Comparison of ENCODE assay signal across 10 cellular contexts in the genomic region with DNA sequence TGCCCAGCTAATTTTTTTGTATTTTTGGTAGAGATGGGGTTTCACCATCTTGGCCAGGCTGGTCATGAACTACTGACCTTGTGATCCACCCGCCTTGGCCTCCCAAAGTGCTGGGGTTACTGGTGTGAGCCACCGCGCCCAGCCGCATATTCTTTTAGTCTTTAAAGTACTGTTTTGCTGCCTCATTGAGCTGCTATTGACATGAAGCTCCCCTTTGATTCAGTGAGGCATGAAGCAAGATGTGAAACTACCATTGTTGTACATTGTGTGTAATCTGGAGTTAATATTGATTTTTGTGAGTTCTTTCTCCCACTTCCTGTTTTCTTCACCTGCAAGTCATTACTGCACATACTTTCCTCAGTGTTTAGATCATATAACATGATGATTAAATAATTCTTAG.
DNase-seq lines count a peak whose midpoint lies in the region; ATAC-seq and TF ChIP-seq lines count a peak whose summit lies in the region.
"Had no signal": no experiment of that assay in that cellular context is flagged by ENCODE, and none has a peak within 500 bp of the region (broad histone marks: within the 10 kb centered on the region; RNA-seq: fewer than 3 reads in every experiment).

No MANE protein-coding gene starts in this region.

- POLR2A ChIA-PET in GM10248 (lab: Yijun Ruan, JAX): no interaction called here

- DNase-seq in GM10248 (ENCODE audit: extremely low spot score): peak; percentile 44
- peak; percentile 9 for DNase-seq in NCI-H345 treated with DMSO at 0.1 percent for 48 hours (lab: John Stamatoyannopoulos, UW; ENCODE audit: unreplicated experiment)
- DNase-seq in DMS114 treated with DMSO at 0.1 percent for 48 hours (lab: John Stamatoyannopoulos, UW; ENCODE audit: unreplicated experiment): no peak
- DNase-seq in NCI-H2196 (lab: John Stamatoyannopoulos, UW; ENCODE audit: unreplicated experiment): no peak
- no peak for DNase-seq in SW 1271 (lab: John Stamatoyannopoulos, UW)
- no peak for DNase-seq in glomerular visceral epithelial cell (ENCODE audit: extremely low spot score)
- DNase-seq: activated naive CD4-positive, alpha-beta T cell treated with Interleukin-2 at 50 U/mL for 16 hours; T-helper 1 cell had no signal

- TF ChIP-seq CTCF in GM10248 (IDR thresholded peaks at IDR 0.05; ENCODE audit: control extremely low read depth, extremely low read depth, low read depth, missing control alignments): no peak

- CTCF ChIA-PET in GM10248 (lab: Yijun Ruan, JAX): interaction anchor here (1.2 kb wide), 1 partner anchor 15 kb away, joined by 3 read pairs; no protein-coding TSS in a partner anchor

- ATAC-seq in GM19438 (IDR thresholded peaks at IDR 0.05; ENCODE audit: low read depth, unreplicated experiment): peak; percentile 94
- ATAC-seq in HG03060 (IDR thresholded peaks at IDR 0.05; ENCODE audit: low read depth, unreplicated experiment): peak; percentile 95

Comparison
In these comparisons a context has a peak if more than half of its experiments do, and no peak if none do; other contexts are left out.
1. DNase-seq: peak in GM10248 (single experiment) and NCI-H345 treated with DMSO at 0.1 percent for 48 hours (single experiment); none in DMS114 treated with DMSO at 0.1 percent for 48 hours (single experiment), NCI-H2196 (single experiment), SW 1271 (0 of 2) and glomerular visceral epithelial cell (single experiment).